11 cellular contexts compared by ENCODE assay signal in the genomic region with DNA sequence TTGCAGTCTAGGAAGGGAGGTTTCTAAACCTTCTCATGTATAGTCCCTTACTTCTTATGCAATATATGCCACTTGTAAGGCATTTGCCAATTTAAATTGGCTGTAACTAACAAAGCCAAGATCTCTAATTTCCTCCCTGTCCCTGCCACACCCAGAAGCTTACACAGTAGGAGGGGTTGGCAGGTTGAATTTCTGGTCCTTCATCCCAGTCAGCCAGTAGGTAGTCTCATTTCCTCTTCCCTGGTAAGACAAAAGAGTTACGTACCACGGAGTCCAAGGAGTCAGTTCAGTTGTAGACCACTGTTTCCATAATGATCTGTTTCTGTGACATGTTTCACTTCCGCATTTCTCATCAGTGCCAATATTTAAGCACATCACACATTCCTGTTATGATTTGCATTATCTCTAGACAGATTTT. TPM values are rescaled to one million over a fixed set of nuclear protein-coding genes. Genes with fewer than 3 reads are reported as not detected.
DNase-seq lines count a peak whose midpoint lies in the region; ATAC-seq and TF ChIP-seq lines count a peak whose summit lies in the region.
"Had no signal": no experiment of that assay in that cellular context is flagged by ENCODE, and none has a peak within 500 bp of the region (broad histone marks: within the 10 kb centered on the region; RNA-seq: fewer than 3 reads in every experiment).

No MANE protein-coding gene starts in this region.

- no peak overlapping the region for H2BK120ac ChIP-seq in H9 (ENCODE audit: low read depth, low read length, poor library complexity, severe bottlenecking)

- H3T11ph ChIP-seq in H9 (ENCODE audit: low read length) = no peak overlapping the region

- no peak overlapping the region for H4K8ac ChIP-seq in H9 (replicated peaks; ENCODE audit: insufficient read length, low read depth, low read length)

- no peak overlapping the region for H2BK12ac ChIP-seq in H9 (ENCODE audit: insufficient read length, low read depth, low read length)

- H3K36me3 Mint-ChIP-seq in H9 (ENCODE audit: insufficient read depth in 1 of 3, low read depth in 3 of 3) (peaks cover 0 to 8% (median 2%) of the 10 kb centered on the region in 3 experiments; a peak in 2 of 7 replicates), immature natural killer cell (no peaks in the 10 kb centered on the region)
- H3K36me3 Mint-ChIP-seq in activated naive CD4-positive, alpha-beta T cell treated with anti-CD3 and anti-CD28 coated beads, Interleukin-2, amount 50 U/mL, for 72 hours = peaks cover 0 to 7% of the 10 kb centered on the region in 2 donors

- H3K4me3 Mint-ChIP-seq in H9 (no peak overlapping the region), immature natural killer cell (no peak overlapping the region)

- H3K79me2 ChIP-seq in H9 (ENCODE audit: insufficient read depth, low read length) = no peaks in the 10 kb centered on the region

- peaks cover 8 to 10% of the 10 kb centered on the region in 2 experiments for H3K4me1 Mint-ChIP-seq in H9
- H3K4me1 Mint-ChIP-seq in immature natural killer cell = no peaks in the 10 kb centered on the region

- peak overlapping the region in 7 of 11 experiments; percentile 3 to 54 (median 41); a peak in 7 of 22 replicates for H3K9ac ChIP-seq in BLaER1 treated with 17β-estradiol and CSF1 and Interleukin-3, amounts not matched to agents 10 nM and 100 nM
- H3K9ac ChIP-seq in H9 (ENCODE audit: extremely low read depth, insufficient read length, low read length) = no peak overlapping the region

- no peak overlapping the region for H2BK5ac ChIP-seq in H9 (ENCODE audit: insufficient read length, low read length)

- no CpG with 5 or more reads among the region's 3 CpGs for WGBS in H9 (ENCODE audit: extremely low coverage, insufficient read length, low lambda C conversion rate)

- peak overlapping the region; percentile 66 to 88 (median 76) for H3K4me2 ChIP-seq in BLaER1 treated with 17β-estradiol and CSF1 and Interleukin-3, amounts not matched to agents 10 nM and 100 nM
- no peak overlapping the region for H3K4me2 ChIP-seq in H9 (ENCODE audit: insufficient read depth, insufficient read length, low read length)

- H3K9me3 ChIP-seq in BLaER1 treated with 17β-estradiol and CSF1 and Interleukin-3, amounts not matched to agents 10 nM and 100 nM (replicated peaks in 1 of 11) = peaks cover 13 to 40% (median 30%) of the 10 kb centered on the region in 11 experiments
- H3K9me3 ChIP-seq in H9 (ENCODE audit: control insufficient read depth, low read depth, low read length) = no peaks in the 10 kb centered on the region

- H3K56ac ChIP-seq in H9 (ENCODE audit: insufficient read length, low read depth, low read length) = no peak overlapping the region

- peaks cover 32 to 49% (median 40%) of the 10 kb centered on the region in 10 experiments for H3K4me1 ChIP-seq in BLaER1 treated with 17β-estradiol and CSF1 and Interleukin-3, amounts not matched to agents 10 nM and 100 nM
- no peaks in the 10 kb centered on the region for H3K4me1 ChIP-seq in H9 (ENCODE audit: insufficient read depth, low read length)

- no peaks in the 10 kb centered on the region for H3K23me2 ChIP-seq in H9 (ENCODE audit: insufficient read length, low read depth, low read length, poor library complexity, severe bottlenecking)

- H3K4me3 ChIP-seq in BLaER1 treated with 17β-estradiol and CSF1 and Interleukin-3, amounts not matched to agents 10 nM and 100 nM = 0 out of 20 replicates have a peak overlapping the region, but pooled peaks of 1 of the 10 experiments have one; percentile 1

- ATAC-seq in GM19455 (IDR thresholded peaks at IDR 0.05; ENCODE audit: unreplicated experiment) = peak; percentile 40
- ATAC-seq in HG03159 (IDR thresholded peaks at IDR 0.05; ENCODE audit: unreplicated experiment) = peak; percentile 49
- ATAC-seq in activated naive CD4-positive, alpha-beta T cell treated with anti-CD3 and anti-CD28 coated beads, Interleukin-2, amount 50 U/mL, for 72 hours = no peak
- ATAC-seq: HCT116 had no signal

- no peaks in the 10 kb centered on the region for H3K27me3 ChIP-seq in BLaER1 treated with 17β-estradiol and CSF1 and Interleukin-3, amounts not matched to agents 10 nM and 100 nM
- H3K27me3 ChIP-seq in H9 (ENCODE audit: insufficient read depth, low read length) = no peaks in the 10 kb centered on the region

- H4K5ac ChIP-seq in H9 (ENCODE audit: insufficient read length, low read depth, low read length) = no peak overlapping the region

- H3K27ac ChIP-seq in BLaER1 treated with 17β-estradiol and CSF1 and Interleukin-3, amounts not matched to agents 10 nM and 100 nM = peak overlapping the region; percentile 22 to 80 (median 70); a peak in 21 of 22 replicates
- H3K27ac ChIP-seq in H9 (ENCODE audit: insufficient read length, low read depth, low read length) = no peak overlapping the region

- no peak overlapping the region for H3K4ac ChIP-seq in H9 (ENCODE audit: low read depth, low read length)

- H3K18ac ChIP-seq in H9 (ENCODE audit: insufficient read length, low read depth, low read length) = no peak overlapping the region

- H3K36me3 ChIP-seq in BLaER1 treated with 17β-estradiol and CSF1 and Interleukin-3, amounts not matched to agents 10 nM and 100 nM = no peaks in the 10 kb centered on the region

- H3K27me3 Mint-ChIP-seq in H9 (ENCODE audit: low read depth) (no peaks in the 10 kb centered on the region), immature natural killer cell (ENCODE audit: low read depth in 3 of 3) (peaks cover 3 to 9% (median 4%) of the 10 kb centered on the region in 3 donors)

- no peaks in the 10 kb centered on the region for H4K20me1 ChIP-seq in BLaER1 treated with 17β-estradiol and CSF1 and Interleukin-3, amounts not matched to agents 10 nM and 100 nM
- H4K20me1 ChIP-seq in H9 (ENCODE audit: control insufficient read depth, insufficient read depth, insufficient read length) = no peaks in the 10 kb centered on the region

- no peak overlapping the region for H2AK5ac ChIP-seq in H9 (ENCODE audit: insufficient read length, low read length)

- H3K23ac ChIP-seq in H9 (ENCODE audit: insufficient read length, low read depth, low read length) = no peak overlapping the region

- TF ChIP-seq CTCF in H9 (conservative IDR thresholded peaks at IDR 0.05) = no peak

- no peak overlapping the region for H2BK15ac ChIP-seq in H9 (ENCODE audit: low read depth, low read length)

- H3K27ac Mint-ChIP-seq in H9 (no peak overlapping the region), immature natural killer cell (no peak overlapping the region)
- H3K27ac Mint-ChIP-seq in activated naive CD4-positive, alpha-beta T cell treated with anti-CD3 and anti-CD28 coated beads, Interleukin-2, amount 50 U/mL, for 72 hours = no peak overlapping the region

- no peaks in the 10 kb centered on the region for H3K79me1 ChIP-seq in H9 (ENCODE audit: insufficient read depth, low read depth, low read length, poor library complexity, severe bottlenecking)

- H3K14ac ChIP-seq in H9 (ENCODE audit: insufficient read depth, low read length) = no peak overlapping the region

- H2AFZ ChIP-seq in H9 (ENCODE audit: low read length) = no peak overlapping the region

- H4K91ac ChIP-seq in H9 (ENCODE audit: insufficient read length, low read depth, low read length) = no peak overlapping the region

- DNase-seq in SKM-1 treated with dmso at 0.1 percent for 144 hours (lab: John Stamatoyannopoulos, UW; ENCODE audit: unreplicated experiment) = peak; percentile 42
- DNase-seq in GM03348 (ENCODE audit: low spot score) = no peak
- DNase-seq in H9 = no peak
- DNase-seq in immature natural killer cell = no peak
- DNase-seq in activated naive CD4-positive, alpha-beta T cell treated with anti-CD3 and anti-CD28 coated beads, Interleukin-2, amount 50 U/mL, for 72 hours (ENCODE audit: low spot score in 2 of 2) = no peak
- DNase-seq: left cardiac atrium, NCI-H524 had no signal

- H3K9me3 Mint-ChIP-seq in H9 (peaks cover 3 to 10% of the 10 kb centered on the region in 2 experiments; a peak in 4 of 5 replicates), immature natural killer cell (peaks cover 7 to 22% (median 12%) of the 10 kb centered on the region in 6 donors)
- peaks cover 3 to 6% of the 10 kb centered on the region in 2 donors for H3K9me3 Mint-ChIP-seq in activated naive CD4-positive, alpha-beta T cell treated with anti-CD3 and anti-CD28 coated beads, Interleukin-2, amount 50 U/mL, for 72 hours

- H2BK20ac ChIP-seq in H9 (ENCODE audit: low read depth, low read length, poor library complexity, severe bottlenecking) = no peak overlapping the region

RNA-seq across cellular contexts. Expression of a gene that starts 47.0 kb away (rescaled TPM):
- total RNA-seq in H9 (2021) = 15.2 and 15.5 TPM in 2 replicates
- polyA plus RNA-seq in immature natural killer cell = 1 to 10 TPM; 1.8 to 8.4 (median 7.0) TPM
- total RNA-seq in activated naive CD4-positive, alpha-beta T cell treated with anti-CD3 and anti-CD28 coated beads, Interleukin-2, amount 50 U/mL, for 72 hours = not detected

Comparison
In these comparisons a context has a peak if more than half of its experiments do, and no peak if none do; other contexts are left out.
1. ATAC-seq: peak in GM19455 (single experiment) and HG03159 (single experiment); none in activated naive CD4-positive, alpha-beta T cell treated with anti-CD3 and anti-CD28 coated beads, Interleukin-2, amount 50 U/mL, for 72 hours (0 of 2).
2. RNA of a gene that starts 47.0 kb away (total RNA-seq): 15.2 to 15.5 TPM in H9; not detected in activated naive CD4-positive, alpha-beta T cell treated with anti-CD3 and anti-CD28 coated beads, Interleukin-2, amount 50 U/mL, for 72 hours; every median in the first group is over 10 times any median in the second.